In the genomic region with DNA sequence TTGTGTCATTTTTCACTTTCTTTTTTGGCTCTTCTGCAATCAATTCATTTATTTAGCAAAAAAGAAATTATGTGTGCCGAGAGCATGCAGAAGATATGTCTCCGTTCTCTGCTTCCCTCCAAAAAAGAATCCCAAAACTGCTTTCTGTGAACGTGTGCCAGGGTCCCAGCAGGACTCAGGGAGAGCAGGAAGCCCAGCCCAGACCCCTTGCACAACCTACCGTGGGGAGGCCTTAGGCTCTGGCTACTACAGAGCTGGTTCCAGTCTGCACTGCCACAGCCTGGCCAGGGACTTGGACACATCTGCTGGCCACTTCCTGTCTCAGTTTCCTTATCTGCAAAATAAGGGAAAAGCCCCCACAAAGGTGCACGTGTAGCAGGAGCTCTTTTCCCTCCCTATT, we compare ENCODE assay signal across 2 cellular contexts.
TF ChIP-seq lines count a peak whose summit lies in the region.

No MANE protein-coding gene starts in this region.

TF ChIP-seq in SK-N-SH, 30 proteins besides CTCF, POLR2A, EP300 and RAD21 (continued from another document):
- TF ChIP-seq, protein P1, sequence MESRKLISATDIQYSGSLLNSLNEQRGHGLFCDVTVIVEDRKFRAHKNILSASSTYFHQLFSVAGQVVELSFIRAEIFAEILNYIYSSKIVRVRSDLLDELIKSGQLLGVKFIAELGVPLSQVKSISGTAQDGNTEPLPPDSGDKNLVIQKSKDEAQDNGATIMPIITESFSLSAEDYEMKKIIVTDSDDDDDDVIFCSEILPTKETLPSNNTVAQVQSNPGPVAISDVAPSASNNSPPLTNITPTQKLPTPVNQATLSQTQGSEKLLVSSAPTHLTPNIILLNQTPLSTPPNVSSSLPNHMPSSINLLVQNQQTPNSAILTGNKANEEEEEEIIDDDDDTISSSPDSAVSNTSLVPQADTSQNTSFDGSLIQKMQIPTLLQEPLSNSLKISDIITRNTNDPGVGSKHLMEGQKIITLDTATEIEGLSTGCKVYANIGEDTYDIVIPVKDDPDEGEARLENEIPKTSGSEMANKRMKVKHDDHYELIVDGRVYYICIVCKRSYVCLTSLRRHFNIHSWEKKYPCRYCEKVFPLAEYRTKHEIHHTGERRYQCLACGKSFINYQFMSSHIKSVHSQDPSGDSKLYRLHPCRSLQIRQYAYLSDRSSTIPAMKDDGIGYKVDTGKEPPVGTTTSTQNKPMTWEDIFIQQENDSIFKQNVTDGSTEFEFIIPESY (IDR thresholded peaks at IDR 0.05; ENCODE audit: borderline replicate concordance, low read depth): no peak
- TF ChIP-seq JUND (IDR thresholded peaks at IDR 0.05): no peak
- TF ChIP-seq RXRA (IDR thresholded peaks at IDR 0.05; ENCODE audit: borderline replicate concordance, low read depth): no peak
- TF ChIP-seq SMC3 (IDR thresholded peaks at IDR 0.05; ENCODE audit: low read depth, low read length): no peak
- no peak for TF ChIP-seq FOSL2 (IDR thresholded peaks at IDR 0.05; ENCODE audit: borderline replicate concordance, low read depth)
- no peak for TF ChIP-seq RCOR1 (IDR thresholded peaks at IDR 0.05; ENCODE audit: low read length)
- no peak for TF ChIP-seq RFX5 (IDR thresholded peaks at IDR 0.05; ENCODE audit: low read length)
- no peak for TF ChIP-seq MXI1 (IDR thresholded peaks at IDR 0.05; ENCODE audit: low read depth, low read length)
- no peak for TF ChIP-seq POLR2AphosphoS5 (IDR thresholded peaks at IDR 0.05; ENCODE audit: low read depth, low read length)
- no peak for TF ChIP-seq FOXM1 (IDR thresholded peaks at IDR 0.05; ENCODE audit: low read depth)
- TF ChIP-seq, protein P2, sequence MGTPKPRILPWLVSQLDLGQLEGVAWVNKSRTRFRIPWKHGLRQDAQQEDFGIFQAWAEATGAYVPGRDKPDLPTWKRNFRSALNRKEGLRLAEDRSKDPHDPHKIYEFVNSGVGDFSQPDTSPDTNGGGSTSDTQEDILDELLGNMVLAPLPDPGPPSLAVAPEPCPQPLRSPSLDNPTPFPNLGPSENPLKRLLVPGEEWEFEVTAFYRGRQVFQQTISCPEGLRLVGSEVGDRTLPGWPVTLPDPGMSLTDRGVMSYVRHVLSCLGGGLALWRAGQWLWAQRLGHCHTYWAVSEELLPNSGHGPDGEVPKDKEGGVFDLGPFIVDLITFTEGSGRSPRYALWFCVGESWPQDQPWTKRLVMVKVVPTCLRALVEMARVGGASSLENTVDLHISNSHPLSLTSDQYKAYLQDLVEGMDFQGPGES (IDR thresholded peaks at IDR 0.05; ENCODE audit: low read depth, low read length): no peak
- no peak for TF ChIP-seq NFIC (IDR thresholded peaks at IDR 0.05; ENCODE audit: borderline replicate concordance)
- TF ChIP-seq, protein P3, sequence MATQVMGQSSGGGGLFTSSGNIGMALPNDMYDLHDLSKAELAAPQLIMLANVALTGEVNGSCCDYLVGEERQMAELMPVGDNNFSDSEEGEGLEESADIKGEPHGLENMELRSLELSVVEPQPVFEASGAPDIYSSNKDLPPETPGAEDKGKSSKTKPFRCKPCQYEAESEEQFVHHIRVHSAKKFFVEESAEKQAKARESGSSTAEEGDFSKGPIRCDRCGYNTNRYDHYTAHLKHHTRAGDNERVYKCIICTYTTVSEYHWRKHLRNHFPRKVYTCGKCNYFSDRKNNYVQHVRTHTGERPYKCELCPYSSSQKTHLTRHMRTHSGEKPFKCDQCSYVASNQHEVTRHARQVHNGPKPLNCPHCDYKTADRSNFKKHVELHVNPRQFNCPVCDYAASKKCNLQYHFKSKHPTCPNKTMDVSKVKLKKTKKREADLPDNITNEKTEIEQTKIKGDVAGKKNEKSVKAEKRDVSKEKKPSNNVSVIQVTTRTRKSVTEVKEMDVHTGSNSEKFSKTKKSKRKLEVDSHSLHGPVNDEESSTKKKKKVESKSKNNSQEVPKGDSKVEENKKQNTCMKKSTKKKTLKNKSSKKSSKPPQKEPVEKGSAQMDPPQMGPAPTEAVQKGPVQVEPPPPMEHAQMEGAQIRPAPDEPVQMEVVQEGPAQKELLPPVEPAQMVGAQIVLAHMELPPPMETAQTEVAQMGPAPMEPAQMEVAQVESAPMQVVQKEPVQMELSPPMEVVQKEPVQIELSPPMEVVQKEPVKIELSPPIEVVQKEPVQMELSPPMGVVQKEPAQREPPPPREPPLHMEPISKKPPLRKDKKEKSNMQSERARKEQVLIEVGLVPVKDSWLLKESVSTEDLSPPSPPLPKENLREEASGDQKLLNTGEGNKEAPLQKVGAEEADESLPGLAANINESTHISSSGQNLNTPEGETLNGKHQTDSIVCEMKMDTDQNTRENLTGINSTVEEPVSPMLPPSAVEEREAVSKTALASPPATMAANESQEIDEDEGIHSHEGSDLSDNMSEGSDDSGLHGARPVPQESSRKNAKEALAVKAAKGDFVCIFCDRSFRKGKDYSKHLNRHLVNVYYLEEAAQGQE (IDR thresholded peaks at IDR 0.05; ENCODE audit: low read depth, low read length): no peak

TF ChIP-seq in SK-N-SH treated with all-trans-retinoic acid at 6 μM for 48 hours, 23 proteins besides CTCF, POLR2A, EP300 and RAD21 (continued from another document):
- TF ChIP-seq, protein P4, sequence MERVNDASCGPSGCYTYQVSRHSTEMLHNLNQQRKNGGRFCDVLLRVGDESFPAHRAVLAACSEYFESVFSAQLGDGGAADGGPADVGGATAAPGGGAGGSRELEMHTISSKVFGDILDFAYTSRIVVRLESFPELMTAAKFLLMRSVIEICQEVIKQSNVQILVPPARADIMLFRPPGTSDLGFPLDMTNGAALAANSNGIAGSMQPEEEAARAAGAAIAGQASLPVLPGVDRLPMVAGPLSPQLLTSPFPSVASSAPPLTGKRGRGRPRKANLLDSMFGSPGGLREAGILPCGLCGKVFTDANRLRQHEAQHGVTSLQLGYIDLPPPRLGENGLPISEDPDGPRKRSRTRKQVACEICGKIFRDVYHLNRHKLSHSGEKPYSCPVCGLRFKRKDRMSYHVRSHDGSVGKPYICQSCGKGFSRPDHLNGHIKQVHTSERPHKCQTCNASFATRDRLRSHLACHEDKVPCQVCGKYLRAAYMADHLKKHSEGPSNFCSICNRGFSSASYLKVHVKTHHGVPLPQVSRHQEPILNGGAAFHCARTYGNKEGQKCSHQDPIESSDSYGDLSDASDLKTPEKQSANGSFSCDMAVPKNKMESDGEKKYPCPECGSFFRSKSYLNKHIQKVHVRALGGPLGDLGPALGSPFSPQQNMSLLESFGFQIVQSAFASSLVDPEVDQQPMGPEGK (CRISPR knock-in tag; IDR thresholded peaks at IDR 0.05; ENCODE audit: borderline replicate concordance): no peak
- TF ChIP-seq BACH2 (CRISPR knock-in tag; IDR thresholded peaks at IDR 0.05; ENCODE audit: borderline replicate concordance): no peak
- no peak for TF ChIP-seq ZFP3 (CRISPR knock-in tag; IDR thresholded peaks at IDR 0.05)
- no peak for TF ChIP-seq ARNTL (CRISPR knock-in tag; IDR thresholded peaks at IDR 0.05; ENCODE audit: borderline replicate concordance, low read depth)
- no peak for TF ChIP-seq ZC3H10 (CRISPR knock-in tag; IDR thresholded peaks at IDR 0.05)
- TF ChIP-seq GLIS3 (CRISPR knock-in tag; IDR thresholded peaks at IDR 0.05): no peak
- TF ChIP-seq ZNF565 (CRISPR knock-in tag; conservative IDR thresholded peaks at IDR 0.05; ENCODE audit: low read depth): no peak
- TF ChIP-seq, protein P5, sequence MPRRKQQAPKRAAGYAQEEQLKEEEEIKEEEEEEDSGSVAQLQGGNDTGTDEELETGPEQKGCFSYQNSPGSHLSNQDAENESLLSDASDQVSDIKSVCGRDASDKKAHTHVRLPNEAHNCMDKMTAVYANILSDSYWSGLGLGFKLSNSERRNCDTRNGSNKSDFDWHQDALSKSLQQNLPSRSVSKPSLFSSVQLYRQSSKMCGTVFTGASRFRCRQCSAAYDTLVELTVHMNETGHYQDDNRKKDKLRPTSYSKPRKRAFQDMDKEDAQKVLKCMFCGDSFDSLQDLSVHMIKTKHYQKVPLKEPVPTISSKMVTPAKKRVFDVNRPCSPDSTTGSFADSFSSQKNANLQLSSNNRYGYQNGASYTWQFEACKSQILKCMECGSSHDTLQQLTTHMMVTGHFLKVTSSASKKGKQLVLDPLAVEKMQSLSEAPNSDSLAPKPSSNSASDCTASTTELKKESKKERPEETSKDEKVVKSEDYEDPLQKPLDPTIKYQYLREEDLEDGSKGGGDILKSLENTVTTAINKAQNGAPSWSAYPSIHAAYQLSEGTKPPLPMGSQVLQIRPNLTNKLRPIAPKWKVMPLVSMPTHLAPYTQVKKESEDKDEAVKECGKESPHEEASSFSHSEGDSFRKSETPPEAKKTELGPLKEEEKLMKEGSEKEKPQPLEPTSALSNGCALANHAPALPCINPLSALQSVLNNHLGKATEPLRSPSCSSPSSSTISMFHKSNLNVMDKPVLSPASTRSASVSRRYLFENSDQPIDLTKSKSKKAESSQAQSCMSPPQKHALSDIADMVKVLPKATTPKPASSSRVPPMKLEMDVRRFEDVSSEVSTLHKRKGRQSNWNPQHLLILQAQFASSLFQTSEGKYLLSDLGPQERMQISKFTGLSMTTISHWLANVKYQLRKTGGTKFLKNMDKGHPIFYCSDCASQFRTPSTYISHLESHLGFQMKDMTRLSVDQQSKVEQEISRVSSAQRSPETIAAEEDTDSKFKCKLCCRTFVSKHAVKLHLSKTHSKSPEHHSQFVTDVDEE (CRISPR knock-in tag; IDR thresholded peaks at IDR 0.05): no peak
- TF ChIP-seq CSDC2 (CRISPR knock-in tag; IDR thresholded peaks at IDR 0.05): no peak
- no peak for TF ChIP-seq ESRRG (CRISPR knock-in tag; IDR thresholded peaks at IDR 0.05)
- TF ChIP-seq SNAI2 (CRISPR knock-in tag; IDR thresholded peaks at IDR 0.05): no peak
- TF ChIP-seq OSR1 (CRISPR knock-in tag; IDR thresholded peaks at IDR 0.05): no peak
